8 cellular contexts compared by ENCODE assay signal in genomic region chr18:3454365-3455089, GRCh38. TPM values are rescaled to one million over a fixed set of nuclear protein-coding genes. Genes with fewer than 3 reads are reported as not detected.
DNase-seq lines count a peak whose midpoint lies in the region.

No MANE protein-coding gene starts in this region.

- peak; percentile 14 to 35 for DNase-seq in activated CD4-positive, alpha-beta T cell treated with anti-CD3 and anti-CD28 coated beads for 4 hours
- no peak for DNase-seq in activated CD4-positive, alpha-beta T cell treated with anti-CD3 and anti-CD28 coated beads for 1 hour
- peak; percentile 65 for DNase-seq in HuH-7.5 (ENCODE audit: low spot score)
- DNase-seq in SK-N-DZ (ENCODE audit: low spot score) = peak; percentile 28
- peak; percentile 72 to 88 for DNase-seq in dermis microvascular lymphatic vessel endothelial cell (ENCODE audit: low read depth in 2 of 2)
- peak; percentile 48 for DNase-seq in mucosa of gallbladder (ENCODE audit: low spot score)
- DNase-seq in NCI-H1436 (lab: John Stamatoyannopoulos, UW) = no peak
- no peak for DNase-seq in NCI-H2227 (lab: John Stamatoyannopoulos, UW; ENCODE audit: unreplicated experiment)

RNA-seq across cellular contexts. Expression of gene TGIF1, which starts 4.6 kb away (rescaled TPM):
- polyA plus RNA-seq in SK-N-DZ (2014; cell fraction: cytosol; rRNA removed) = 19.3 TPM in 2 replicates
- polyA plus RNA-seq in SK-N-DZ (2014; cell fraction: nucleus; rRNA removed) = 20.4 and 30.6 TPM in 2 replicates
- 105 and 142 TPM in 2 replicates for total RNA-seq in dermis microvascular lymphatic vessel endothelial cell
- total RNA-seq in mucosa of gallbladder = 82.0 TPM

Comparison
In these comparisons a context has a peak if more than half of its experiments do, and no peak if none do; other contexts are left out.
1. DNase-seq: peak in activated CD4-positive, alpha-beta T cell treated with anti-CD3 and anti-CD28 coated beads for 4 hours (2 of 2), HuH-7.5 (single experiment), SK-N-DZ (single experiment), dermis microvascular lymphatic vessel endothelial cell (2 of 2) and mucosa of gallbladder (single experiment); none in activated CD4-positive, alpha-beta T cell treated with anti-CD3 and anti-CD28 coated beads for 1 hour (single experiment), NCI-H1436 (single experiment) and NCI-H2227 (single experiment).